In the genomic region with DNA sequence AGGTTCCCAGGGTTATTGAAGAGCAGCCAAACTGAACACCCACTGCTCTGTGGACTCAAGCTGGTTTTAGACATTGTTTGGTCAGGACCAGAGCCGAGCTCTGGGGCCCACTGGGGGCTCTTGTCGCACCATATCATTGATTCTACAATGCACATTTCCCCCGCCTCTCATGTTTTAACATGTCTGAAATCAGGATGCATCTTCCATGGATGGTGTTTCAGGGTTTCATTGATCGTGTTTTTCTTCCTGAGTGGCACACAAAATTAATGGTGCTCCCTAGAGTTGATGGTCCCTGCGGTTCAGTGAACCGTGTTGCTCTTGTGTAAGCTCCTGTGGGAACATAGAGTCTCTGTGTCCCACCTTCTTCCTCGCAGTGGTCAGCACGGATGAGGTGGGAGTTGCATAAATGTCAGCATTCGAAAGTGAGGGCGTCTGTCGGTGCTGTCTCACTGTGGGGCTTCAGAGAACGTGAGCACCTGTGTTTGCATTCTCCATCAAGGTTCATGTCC, we compare ENCODE assay signal across 9 cellular contexts. TPM values are rescaled to one million over a fixed set of nuclear protein-coding genes. Genes with fewer than 3 reads are reported as not detected.
DNase-seq lines count a peak whose midpoint lies in the region; ATAC-seq lines count a peak whose summit lies in the region.
"Had no signal": no experiment of that assay in that cellular context is flagged by ENCODE, and none has a peak within 500 bp of the region (broad histone marks: within the 10 kb centered on the region; RNA-seq: fewer than 3 reads in every experiment).

No MANE protein-coding gene starts in this region.

- no peaks in the 10 kb centered on the region for H3K27me3 Mint-ChIP-seq in activated T-cell treated with anti-CD3 and anti-CD28 coated beads, Interleukin-2, amount 50 U/mL, for 72 hours (ENCODE audit: low read depth)
- no peaks in the 10 kb centered on the region for H3K27me3 Mint-ChIP-seq in activated T-helper 17 cell treated with anti-CD3 and anti-CD28 coated beads, Interleukin-2, amount 50 U/mL, for 72 hours
- H3K27me3 Mint-ChIP-seq: CD4-positive, alpha-beta T cell had no signal

- peak overlapping the region; percentile 62 for H3K27ac ChIP-seq in thymus (ENCODE audit: low read depth)

- H3K4me3 Mint-ChIP-seq in activated T-cell treated with anti-CD3 and anti-CD28 coated beads, Interleukin-2, amount 50 U/mL, for 72 hours, result peak overlapping the region; percentile 84 to 94
- H3K4me3 Mint-ChIP-seq in activated T-helper 17 cell treated with anti-CD3 and anti-CD28 coated beads, Interleukin-2, amount 50 U/mL, for 72 hours, result peak overlapping the region; percentile 88

- peaks cover 70% of the 10 kb centered on the region for H3K4me1 ChIP-seq in thymus (ENCODE audit: control insufficient read depth, insufficient read depth, low read length)

- no peak for ATAC-seq in activated T-cell treated with anti-CD3 and anti-CD28 coated beads, Interleukin-2, amount 50 U/mL, for 72 hours (replicated peaks in 1 of 2)
- no peak for ATAC-seq in activated T-helper 17 cell treated with anti-CD3 and anti-CD28 coated beads, Interleukin-2, amount 50 U/mL, for 72 hours (replicated peaks)

- no peaks in the 10 kb centered on the region for H3K36me3 ChIP-seq in thymus (ENCODE audit: control insufficient read depth, insufficient read depth)

- peaks cover 94% of the 10 kb centered on the region for H3K4me1 Mint-ChIP-seq in activated T-cell treated with anti-CD3 and anti-CD28 coated beads, Interleukin-2, amount 50 U/mL, for 72 hours (ENCODE audit: low read depth)
- peaks cover 59% of the 10 kb centered on the region for H3K4me1 Mint-ChIP-seq in activated T-helper 17 cell treated with anti-CD3 and anti-CD28 coated beads, Interleukin-2, amount 50 U/mL, for 72 hours

- H3K27ac Mint-ChIP-seq in activated T-cell treated with anti-CD3 and anti-CD28 coated beads, Interleukin-2, amount 50 U/mL, for 72 hours, result peak overlapping the region; percentile 36
- H3K27ac Mint-ChIP-seq in activated T-helper 17 cell treated with anti-CD3 and anti-CD28 coated beads, Interleukin-2, amount 50 U/mL, for 72 hours, result peak overlapping the region; percentile 80

- peaks cover 3 to 4% of the 10 kb centered on the region in 2 donors for H3K36me3 Mint-ChIP-seq in activated T-cell treated with anti-CD3 and anti-CD28 coated beads, Interleukin-2, amount 50 U/mL, for 72 hours (ENCODE audit: insufficient read depth in 2 of 2)
- peaks cover 25% of the 10 kb centered on the region for H3K36me3 Mint-ChIP-seq in activated T-helper 17 cell treated with anti-CD3 and anti-CD28 coated beads, Interleukin-2, amount 50 U/mL, for 72 hours (ENCODE audit: low read depth)

- no peaks in the 10 kb centered on the region for H3K27me3 ChIP-seq in thymus (ENCODE audit: control insufficient read depth, insufficient read depth)

- no peak for DNase-seq in activated T-cell treated with anti-CD3 and anti-CD28 coated beads, Interleukin-2, amount 50 U/mL, for 72 hours
- DNase-seq in activated T-cell treated with anti-CD3 and anti-CD28 coated beads for 4 hours (no peak), kidney glomerular epithelial cell (lab: John Stamatoyannopoulos, UW) (peak; percentile 71), putamen (ENCODE audit: low spot score) (no peak), NCI-H510A (lab: John Stamatoyannopoulos, UW) (no peak), NCI-H2081 treated with DMSO at 0.1 percent for 48 hours (lab: John Stamatoyannopoulos, UW) (no peak)

- H3K9me3 ChIP-seq in thymus (ENCODE audit: control insufficient read depth), result no peaks in the 10 kb centered on the region

- no peak overlapping the region for H3K4me3 ChIP-seq in thymus (ENCODE audit: low read length)

- H3K9me3 Mint-ChIP-seq in activated T-cell treated with anti-CD3 and anti-CD28 coated beads, Interleukin-2, amount 50 U/mL, for 72 hours, result no peaks in the 10 kb centered on the region
- no peaks in the 10 kb centered on the region for H3K9me3 Mint-ChIP-seq in activated T-helper 17 cell treated with anti-CD3 and anti-CD28 coated beads, Interleukin-2, amount 50 U/mL, for 72 hours
- H3K9me3 Mint-ChIP-seq: CD4-positive, alpha-beta T cell had no signal

- 66% methylated on average over 12 of the region's 12 CpGs for WGBS in thymus

RNA-seq across cellular contexts. Expression of a gene that starts 38.3 kb away (rescaled TPM):
- total RNA-seq in activated T-cell treated with anti-CD3 and anti-CD28 coated beads, Interleukin-2, amount 50 U/mL, for 72 hours, result 10 to 100 TPM; 50.2 to 67.6 TPM
- 10 to 100 TPM; 49.7 to 53.6 TPM for total RNA-seq in activated T-helper 17 cell treated with anti-CD3 and anti-CD28 coated beads, Interleukin-2, amount 50 U/mL, for 72 hours
- polyA plus RNA-seq in thymus, result 33.9 TPM
